ENCODE assay signal across 9 cellular contexts in the genomic region with DNA sequence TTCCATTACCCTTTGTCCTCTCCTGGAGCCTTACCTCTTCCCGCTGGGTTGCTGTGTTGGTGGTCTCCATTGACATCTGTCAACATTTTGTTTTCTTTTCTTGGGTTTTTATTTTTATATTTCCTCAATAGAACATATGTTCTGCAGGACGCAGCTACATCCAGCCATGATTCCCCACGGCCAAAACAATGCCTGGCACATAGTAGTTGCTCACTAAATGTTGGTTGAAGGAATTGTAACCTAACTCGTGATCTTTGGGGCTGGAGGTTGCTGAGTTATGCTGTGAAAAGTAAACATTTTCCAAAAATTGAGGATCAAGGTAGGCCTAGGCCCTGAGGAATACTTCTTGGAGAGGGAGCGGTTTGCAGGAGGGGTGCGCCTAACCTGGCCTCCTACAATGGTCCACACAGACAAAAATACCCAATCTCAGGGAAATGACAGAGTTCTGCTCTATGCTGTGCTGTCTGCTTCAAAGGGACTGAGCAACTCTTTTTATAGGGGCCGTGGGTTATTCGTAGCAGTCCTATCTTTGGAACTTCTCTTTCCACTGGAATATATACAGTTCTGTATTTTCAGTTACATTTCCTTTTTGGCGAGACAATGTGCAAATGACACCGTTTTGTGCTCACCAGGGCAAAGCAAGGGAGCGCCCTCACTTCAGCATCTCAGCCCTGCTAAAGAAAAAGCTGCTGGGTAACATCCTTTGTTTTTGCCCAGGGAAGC. TPM values are rescaled to one million over a fixed set of nuclear protein-coding genes. Genes with fewer than 3 reads are reported as not detected.
DNase-seq lines count a peak whose midpoint lies in the region; ATAC-seq and TF ChIP-seq lines count a peak whose summit lies in the region.
"Had no signal": no experiment of that assay in that cellular context is flagged by ENCODE, and none has a peak within 500 bp of the region (broad histone marks: within the 10 kb centered on the region; RNA-seq: fewer than 3 reads in every experiment).

No MANE protein-coding gene starts in this region.

- no peaks in the 10 kb centered on the region for H3K9me3 ChIP-seq in breast epithelium
- H3K9me3 ChIP-seq in iPS-18c (ENCODE audit: control insufficient read depth, insufficient read depth, low read length) = no peaks in the 10 kb centered on the region
- no peaks in the 10 kb centered on the region for H3K9me3 ChIP-seq in sigmoid colon

- TF ChIP-seq POLR2A in breast epithelium (IDR thresholded peaks at IDR 0.05) = no peak
- no peak for TF ChIP-seq POLR2A in sigmoid colon (IDR thresholded peaks at IDR 0.05)

- no peak; the same call in 2 of the 3 replicates for ATAC-seq in GM23338

- H3K4me3 ChIP-seq in GM23338 = peak overlapping the region; percentile 96
- H3K4me3 ChIP-seq in breast epithelium = peak overlapping the region; percentile 55 to 80 (median 62)
- peak overlapping the region; percentile 85 for H3K4me3 ChIP-seq in iPS-18c (ENCODE audit: insufficient read depth, low read depth, low read length)
- H3K4me3 ChIP-seq in sigmoid colon = peak overlapping the region in 3 of 4 donors; percentile 46 to 61 (median 59)

- H4K20me1 ChIP-seq in GM23338 (replicated peaks; ENCODE audit: insufficient read depth) = peaks cover 8% of the 10 kb centered on the region; the same call in 1 of the 2 replicates

- DNase-seq in GM23338 (ENCODE audit: low spot score) (no peak), breast epithelium (ENCODE audit: low spot score in 2 of 2) (no peak), sigmoid colon (no peak), glomerular visceral epithelial cell (ENCODE audit: extremely low spot score) (no peak), activated T-cell treated with anti-CD3 and anti-CD28 coated beads for 4 hours (no peak), HT-29 (ENCODE audit: low spot score) (no peak), NCI-H526 (lab: John Stamatoyannopoulos, UW) (no peak)
- DNase-seq: NCI-H446 treated with DMSO at 0.1 percent for 48 hours had no signal

- 0 out of 2 replicates have a peak overlapping the region, but pooled peaks have one; percentile 19 for H2AFZ ChIP-seq in GM23338

- H3K27me3 Mint-ChIP-seq in GM23338 (ENCODE audit: insufficient read depth, low read depth, poor library complexity) = peaks cover 12% of the 10 kb centered on the region

- H3K27me3 ChIP-seq in GM23338 (ENCODE audit: insufficient read depth) = peaks cover 5% of the 10 kb centered on the region; the same call in 1 of the 2 replicates
- H3K27me3 ChIP-seq in breast epithelium = peaks cover 0 to 27% of the 10 kb centered on the region in 2 donors
- H3K27me3 ChIP-seq in sigmoid colon = peaks cover 0 to 22% (median 4%) of the 10 kb centered on the region in 3 donors

- WGBS in sigmoid colon, 2 donors = 72 to 84% methylated on average over 11 of the region's 11 CpGs

- H3K4me2 ChIP-seq in GM23338 = peak overlapping the region; percentile 96

- H3K79me2 ChIP-seq in GM23338 (replicated peaks; ENCODE audit: insufficient read depth) = peaks cover 59% of the 10 kb centered on the region

- H3K27ac ChIP-seq in GM23338 (ENCODE audit: low read depth) = peak overlapping the region; percentile 81
- peak overlapping the region; percentile 90 to 97 for H3K27ac ChIP-seq in breast epithelium
- peak overlapping the region; percentile 69 to 80 (median 73) for H3K27ac ChIP-seq in sigmoid colon

- H3K36me3 Mint-ChIP-seq in GM23338 (ENCODE audit: low read depth) = peaks cover 15% of the 10 kb centered on the region; the same call in 2 of the 3 replicates

- H3K4me1 Mint-ChIP-seq in GM23338 = peaks cover 58% of the 10 kb centered on the region

- H3K9me3 Mint-ChIP-seq in GM23338 = no peaks in the 10 kb centered on the region

- no peak for TF ChIP-seq CTCF in GM23338 (conservative IDR thresholded peaks at IDR 0.05; ENCODE audit: low read depth in 2 of 2)
- no peak for TF ChIP-seq CTCF in breast epithelium (IDR thresholded peaks at IDR 0.05)
- no peak for TF ChIP-seq CTCF in sigmoid colon (IDR thresholded peaks at IDR 0.05)

- H3K4me3 Mint-ChIP-seq in GM23338 = peak overlapping the region; percentile 96

- H3K9me2 ChIP-seq in GM23338 (ENCODE audit: insufficient read depth) = 0 out of 2 replicates have a peak, but pooled peaks cover 5% of the 10 kb centered on the region

- intact Hi-C loops in breast epithelium (cut with DNase I; ENCODE audit: low total_unique reads) = loop anchor here (5.0 kb wide), 1 partner anchor 1952 kb away; no protein-coding TSS in a partner anchor
- intact Hi-C loops in sigmoid colon (cut with DNase I) = no loop called here

- H3F3A ChIP-seq in GM23338 (replicated peaks; ENCODE audit: low read depth) = peaks cover 7% of the 10 kb centered on the region; the same call in 1 of the 2 replicates

- H3K4me1 ChIP-seq in GM23338 (ENCODE audit: insufficient read depth) (peaks cover 59% of the 10 kb centered on the region), breast epithelium (no peaks in the 10 kb centered on the region), sigmoid colon (peaks cover 0 to 25% (median 9%) of the 10 kb centered on the region in 4 donors)

- TF ChIP-seq EP300 in sigmoid colon (IDR thresholded peaks at IDR 0.05) = no peak

- H3K27ac Mint-ChIP-seq in GM23338 = peak overlapping the region; percentile 55; the same call in 1 of the 2 replicates

- no peaks in the 10 kb centered on the region for H3K36me3 ChIP-seq in GM23338 (ENCODE audit: insufficient read depth)
- no peaks in the 10 kb centered on the region for H3K36me3 ChIP-seq in breast epithelium
- H3K36me3 ChIP-seq in sigmoid colon = no peaks in the 10 kb centered on the region

TF ChIP-seq in GM23338, 12 proteins besides CTCF, POLR2A, EP300 and RAD21:
- TF ChIP-seq JUNB (IDR thresholded peaks at IDR 0.05; ENCODE audit: unreplicated experiment) = no peak
- TF ChIP-seq, protein P1, sequence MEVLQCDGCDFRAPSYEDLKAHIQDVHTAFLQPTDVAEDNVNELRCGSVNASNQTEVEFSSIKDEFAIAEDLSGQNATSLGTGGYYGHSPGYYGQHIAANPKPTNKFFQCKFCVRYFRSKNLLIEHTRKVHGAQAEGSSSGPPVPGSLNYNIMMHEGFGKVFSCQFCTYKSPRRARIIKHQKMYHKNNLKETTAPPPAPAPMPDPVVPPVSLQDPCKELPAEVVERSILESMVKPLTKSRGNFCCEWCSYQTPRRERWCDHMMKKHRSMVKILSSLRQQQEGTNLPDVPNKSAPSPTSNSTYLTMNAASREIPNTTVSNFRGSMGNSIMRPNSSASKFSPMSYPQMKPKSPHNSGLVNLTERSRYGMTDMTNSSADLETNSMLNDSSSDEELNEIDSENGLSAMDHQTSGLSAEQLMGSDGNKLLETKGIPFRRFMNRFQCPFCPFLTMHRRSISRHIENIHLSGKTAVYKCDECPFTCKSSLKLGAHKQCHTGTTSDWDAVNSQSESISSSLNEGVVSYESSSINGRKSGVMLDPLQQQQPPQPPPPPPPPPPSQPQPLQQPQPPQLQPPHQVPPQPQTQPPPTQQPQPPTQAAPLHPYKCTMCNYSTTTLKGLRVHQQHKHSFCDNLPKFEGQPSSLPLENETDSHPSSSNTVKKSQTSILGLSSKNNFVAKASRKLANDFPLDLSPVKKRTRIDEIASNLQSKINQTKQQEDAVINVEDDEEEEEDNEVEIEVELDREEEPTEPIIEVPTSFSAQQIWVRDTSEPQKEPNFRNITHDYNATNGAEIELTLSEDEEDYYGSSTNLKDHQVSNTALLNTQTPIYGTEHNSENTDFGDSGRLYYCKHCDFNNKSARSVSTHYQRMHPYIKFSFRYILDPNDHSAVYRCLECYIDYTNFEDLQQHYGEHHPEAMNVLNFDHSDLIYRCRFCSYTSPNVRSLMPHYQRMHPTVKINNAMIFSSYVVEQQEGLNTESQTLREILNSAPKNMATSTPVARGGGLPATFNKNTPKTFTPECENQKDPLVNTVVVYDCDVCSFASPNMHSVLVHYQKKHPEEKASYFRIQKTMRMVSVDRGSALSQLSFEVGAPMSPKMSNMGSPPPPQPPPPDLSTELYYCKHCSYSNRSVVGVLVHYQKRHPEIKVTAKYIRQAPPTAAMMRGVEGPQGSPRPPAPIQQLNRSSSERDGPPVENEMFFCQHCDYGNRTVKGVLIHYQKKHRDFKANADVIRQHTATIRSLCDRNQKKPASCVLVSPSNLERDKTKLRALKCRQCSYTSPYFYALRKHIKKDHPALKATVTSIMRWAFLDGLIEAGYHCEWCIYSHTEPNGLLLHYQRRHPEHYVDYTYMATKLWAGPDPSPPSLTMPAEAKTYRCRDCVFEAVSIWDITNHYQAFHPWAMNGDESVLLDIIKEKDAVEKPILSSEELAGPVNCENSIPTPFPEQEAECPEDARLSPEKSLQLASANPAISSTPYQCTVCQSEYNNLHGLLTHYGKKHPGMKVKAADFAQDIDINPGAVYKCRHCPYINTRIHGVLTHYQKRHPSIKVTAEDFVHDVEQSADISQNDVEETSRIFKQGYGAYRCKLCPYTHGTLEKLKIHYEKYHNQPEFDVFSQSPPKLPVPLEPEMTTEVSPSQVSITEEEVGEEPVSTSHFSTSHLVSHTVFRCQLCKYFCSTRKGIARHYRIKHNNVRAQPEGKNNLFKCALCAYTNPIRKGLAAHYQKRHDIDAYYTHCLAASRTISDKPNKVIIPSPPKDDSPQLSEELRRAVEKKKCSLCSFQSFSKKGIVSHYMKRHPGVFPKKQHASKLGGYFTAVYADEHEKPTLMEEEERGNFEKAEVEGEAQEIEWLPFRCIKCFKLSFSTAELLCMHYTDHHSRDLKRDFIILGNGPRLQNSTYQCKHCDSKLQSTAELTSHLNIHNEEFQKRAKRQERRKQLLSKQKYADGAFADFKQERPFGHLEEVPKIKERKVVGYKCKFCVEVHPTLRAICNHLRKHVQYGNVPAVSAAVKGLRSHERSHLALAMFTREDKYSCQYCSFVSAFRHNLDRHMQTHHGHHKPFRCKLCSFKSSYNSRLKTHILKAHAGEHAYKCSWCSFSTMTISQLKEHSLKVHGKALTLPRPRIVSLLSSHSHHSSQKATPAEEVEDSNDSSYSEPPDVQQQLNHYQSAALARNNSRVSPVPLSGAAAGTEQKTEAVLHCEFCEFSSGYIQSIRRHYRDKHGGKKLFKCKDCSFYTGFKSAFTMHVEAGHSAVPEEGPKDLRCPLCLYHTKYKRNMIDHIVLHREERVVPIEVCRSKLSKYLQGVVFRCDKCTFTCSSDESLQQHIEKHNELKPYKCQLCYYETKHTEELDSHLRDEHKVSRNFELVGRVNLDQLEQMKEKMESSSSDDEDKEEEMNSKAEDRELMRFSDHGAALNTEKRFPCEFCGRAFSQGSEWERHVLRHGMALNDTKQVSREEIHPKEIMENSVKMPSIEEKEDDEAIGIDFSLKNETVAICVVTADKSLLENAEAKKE (CRISPR knock-in tag; IDR thresholded peaks at IDR 0.05) = no peak
- TF ChIP-seq ZNF331 (CRISPR knock-in tag; IDR thresholded peaks at IDR 0.05; ENCODE audit: low read depth) = no peak
TF ChIP-seq in GM23338: peak in this region for 0.

RNA-seq across cellular contexts. Expression of gene PDPN, which starts 1.4 kb away (rescaled TPM):
- total RNA-seq in GM23338 (2014; rRNA removed; shearing (Covaris generic)) = 67.3 and 77.2 TPM in 2 replicates
- polyA plus RNA-seq in GM23338 (2016; fragmentation: Nextera tagmentation; extraction: Ambion mirVana) = 77.1 and 82.8 TPM in 2 replicates
- total RNA-seq in breast epithelium = 10 to 100 TPM; 18.1 to 38.8 (median 29.2) TPM
- 10 to 100 TPM in 3 of 4 donors, 1 to 10 TPM in 1; 5.6 to 14.7 (median 13.5) TPM for total RNA-seq in sigmoid colon
- polyA plus RNA-seq in sigmoid colon = 1 to 10 TPM; 2.1 to 9.9 (median 7.8) TPM
- not detected in 2 replicates for total RNA-seq in HT-29 (2014; rRNA removed; shearing (Covaris generic))
